ENCODE assay signal across 13 cellular contexts in the genomic region with DNA sequence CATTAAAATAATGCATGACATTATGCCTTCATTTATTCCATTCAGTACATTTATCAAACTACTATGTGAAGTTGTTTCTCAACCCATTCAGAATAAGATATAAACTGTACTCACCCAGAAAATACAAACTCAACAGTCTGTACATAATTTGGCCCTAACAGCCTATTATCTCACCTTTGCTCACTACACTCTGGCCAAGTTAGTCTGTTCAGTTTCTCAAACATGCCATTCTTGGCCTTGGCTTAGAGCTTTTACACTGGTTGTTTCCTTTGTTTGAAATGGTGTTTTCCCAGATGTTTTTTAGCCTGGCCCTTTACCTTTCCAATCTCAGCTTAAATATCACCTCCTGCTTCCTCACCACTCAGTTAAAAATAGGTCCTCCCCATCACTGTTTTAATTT. TPM values are rescaled to one million over a fixed set of nuclear protein-coding genes. Genes with fewer than 3 reads are reported as not detected.
A peak's percentile ranks its signal among the peaks of the same experiment; 100 is the strongest.
DNase-seq lines count a peak whose midpoint lies in the region; ATAC-seq and TF ChIP-seq lines count a peak whose summit lies in the region.
"Had no signal": no experiment of that assay in that cellular context is flagged by ENCODE, and none has a peak within 500 bp of the region (broad histone marks: within the 10 kb centered on the region; RNA-seq: fewer than 3 reads in every experiment).

No MANE protein-coding gene starts in this region.

- no peaks in the 10 kb centered on the region for H3K27me3 ChIP-seq in CD4-positive, alpha-beta memory T cell (ENCODE audit: insufficient read depth, low read length)
- no peaks in the 10 kb centered on the region for H3K27me3 ChIP-seq in HCT116 (ENCODE audit: insufficient read depth, low read length)
- H3K27me3 ChIP-seq: gastroesophageal sphincter, testis had no signal

- peaks cover 14 to 45% of the 10 kb centered on the region in 2 donors for H3K36me3 Mint-ChIP-seq in CD4-positive, alpha-beta memory T cell
- peaks cover 12 to 35% of the 10 kb centered on the region in 2 donors for H3K36me3 Mint-ChIP-seq in activated naive CD4-positive, alpha-beta T cell treated with anti-CD3 and anti-CD28 coated beads, Interleukin-2, amount 50 U/mL, for 72 hours
- H3K36me3 Mint-ChIP-seq in natural killer cell = no peaks in the 10 kb centered on the region

- CTCF ChIA-PET in CD4-positive, alpha-beta memory T cell (lab: Charles Lee; ENCODE audit: partially characterized antibody) = interaction anchor here (0.8 to 2.2 kb wide), 8 partner anchors 8 to 105 kb away, joined by 3 to 7 read pairs (median 4); a partner anchor contains a TSS
- CTCF ChIA-PET in HCT116 (lab: Charles Lee) = no interaction called here

- peaks cover 0 to 15% (median 0%) of the 10 kb centered on the region in 8 donors for H3K9me3 Mint-ChIP-seq in CD4-positive, alpha-beta memory T cell
- no peaks in the 10 kb centered on the region for H3K9me3 Mint-ChIP-seq in activated naive CD4-positive, alpha-beta T cell treated with anti-CD3 and anti-CD28 coated beads, Interleukin-2, amount 50 U/mL, for 72 hours
- no peaks in the 10 kb centered on the region for H3K9me3 Mint-ChIP-seq in natural killer cell

- H3K4me1 ChIP-seq in CD4-positive, alpha-beta memory T cell (ENCODE audit: insufficient read depth, low read length) = peaks cover 86% of the 10 kb centered on the region
- H3K4me1 ChIP-seq in HCT116 (ENCODE audit: control insufficient read depth in 1 of 2, insufficient read depth in 2 of 2, low read length in 2 of 2) = peaks cover 4 to 39% of the 10 kb centered on the region in 2 experiments
- H3K4me1 ChIP-seq: testis had no signal

- H3K9ac ChIP-seq in HCT116 (ENCODE audit: low read length) = no peak overlapping the region

- POLR2A ChIA-PET in CD4-positive, alpha-beta memory T cell (lab: Charles Lee; ENCODE audit: partially characterized antibody) = interaction anchor here (0.8 to 30.3 kb wide), 5 partner anchors 12 to 101 kb away, joined by 3 to 1078 read pairs (median 5); a partner anchor contains a TSS
- POLR2A ChIA-PET in HCT116 (lab: Charles Lee) = no interaction called here

- peaks cover 85% of the 10 kb centered on the region for H3K79me2 ChIP-seq in HCT116 (ENCODE audit: insufficient read depth, low read length)

- peak overlapping the region; percentile 19 to 74 (median 60) for H3K4me3 Mint-ChIP-seq in CD4-positive, alpha-beta memory T cell
- peak overlapping the region; percentile 78 for H3K4me3 Mint-ChIP-seq in natural killer cell

- intact Hi-C loops in CD4-positive, alpha-beta memory T cell (cut with micrococcal nuclease) = no loop called here
- intact Hi-C loops in HCT116 (cut with micrococcal nuclease) = no loop called here
- intact Hi-C loops in natural killer cell (cut with micrococcal nuclease) = loop anchor here (5.0 kb wide), 1 partner anchor 70 kb away; no protein-coding TSS in a partner anchor

- H3K4me2 ChIP-seq in HCT116 (ENCODE audit: low read length) = no peak overlapping the region

- TF ChIP-seq CTCF in HCT116 (IDR thresholded peaks at IDR 0.05 in 2 of 3, conservative IDR thresholded peaks at IDR 0.05 in 1 of 3; ENCODE audit: borderline replicate concordance in 1 of 3, insufficient read depth in 1 of 3, low read depth in 2 of 3, low read length in 2 of 3) (no peak), natural killer cell (IDR thresholded peaks at IDR 0.05) (no peak)

- no TSS peak for BruUV-seq in HCT116 (replicated peaks; lab: Mats Ljungman, UMichigan)

- H3K27ac ChIP-seq in CD4-positive, alpha-beta memory T cell (ENCODE audit: low read depth, low read length) = peak overlapping the region; percentile 27
- peak overlapping the region; percentile 1; the same call in 1 of the 2 replicates for H3K27ac ChIP-seq in HCT116 (ENCODE audit: low read depth, low read length)
- H3K27ac ChIP-seq: gastroesophageal sphincter, testis had no signal

- ATAC-seq in HCT116 (no peak), natural killer cell (no peak), HG02798 (IDR thresholded peaks at IDR 0.05; ENCODE audit: poor library complexity, unreplicated experiment) (no peak), HG02588 (IDR thresholded peaks at IDR 0.05; ENCODE audit: unreplicated experiment) (no peak)
- ATAC-seq in activated naive CD4-positive, alpha-beta T cell treated with anti-CD3 and anti-CD28 coated beads, Interleukin-2, amount 50 U/mL, for 72 hours = no peak
- ATAC-seq: gastroesophageal sphincter had no signal

- TF ChIP-seq RAD21 in HCT116 (IDR thresholded peaks at IDR 0.05; ENCODE audit: low read depth) = no peak

- H3K4me3 ChIP-seq in CD4-positive, alpha-beta memory T cell (ENCODE audit: low read length in 2 of 2) = no peak overlapping the region
- H3K4me3 ChIP-seq in HCT116 (replicated peaks in 1 of 2; ENCODE audit: low read depth in 1 of 2, low read length in 2 of 2) = no peak overlapping the region
- H3K4me3 ChIP-seq: gastroesophageal sphincter, testis had no signal

- H3K27me3 Mint-ChIP-seq in CD4-positive, alpha-beta memory T cell = no peaks in the 10 kb centered on the region
- H3K27me3 Mint-ChIP-seq in natural killer cell (ENCODE audit: low read depth in 2 of 2) = no peaks in the 10 kb centered on the region

- TF ChIP-seq POLR2A in HCT116 (IDR thresholded peaks at IDR 0.05; ENCODE audit: borderline replicate concordance, extremely low read depth, insufficient read depth, insufficient read length) = no peak

- no peaks in the 10 kb centered on the region for H4K20me1 ChIP-seq in HCT116 (ENCODE audit: insufficient read depth)

- H3K9me3 ChIP-seq in CD4-positive, alpha-beta memory T cell (ENCODE audit: control insufficient read depth in 1 of 2, low read length in 2 of 2) = no peaks in the 10 kb centered on the region
- no peaks in the 10 kb centered on the region for H3K9me3 ChIP-seq in HCT116 (ENCODE audit: control insufficient read depth in 1 of 2, insufficient read depth in 1 of 2, low read depth in 1 of 2, low read length in 2 of 2)
- H3K9me3 ChIP-seq: gastroesophageal sphincter, testis had no signal

- H3K9me2 ChIP-seq in HCT116 (ENCODE audit: insufficient read depth) = no peaks in the 10 kb centered on the region

- peak overlapping the region; percentile 19 to 95 (median 77) for H3K27ac Mint-ChIP-seq in CD4-positive, alpha-beta memory T cell
- peak overlapping the region; percentile 88 to 99 for H3K27ac Mint-ChIP-seq in activated naive CD4-positive, alpha-beta T cell treated with anti-CD3 and anti-CD28 coated beads, Interleukin-2, amount 50 U/mL, for 72 hours
- H3K27ac Mint-ChIP-seq in natural killer cell = peak overlapping the region; percentile 82 to 93

- H3K4me1 Mint-ChIP-seq in CD4-positive, alpha-beta memory T cell = peaks cover 55 to 83% (median 68%) of the 10 kb centered on the region in 4 donors
- H3K4me1 Mint-ChIP-seq in natural killer cell = peaks cover 79 to 81% of the 10 kb centered on the region in 2 donors

- H3K36me3 ChIP-seq in CD4-positive, alpha-beta memory T cell (ENCODE audit: insufficient read depth, low read length) = no peaks in the 10 kb centered on the region
- H3K36me3 ChIP-seq in HCT116 (ENCODE audit: control insufficient read depth in 1 of 2, insufficient read depth in 2 of 2, low read length in 2 of 2) = no peaks in the 10 kb centered on the region
- H3K36me3 ChIP-seq: gastroesophageal sphincter had no signal

- no peak overlapping the region for H2AFZ ChIP-seq in HCT116 (ENCODE audit: low read depth, low read length, poor library complexity, severe bottlenecking)

- RAD21 ChIA-PET in HCT116 (lab: Charles Lee; ENCODE audit: low non-redundant PET in 1 of 2, low total read pairs in 2 of 2, uncharacterized antibody in 2 of 2, unreplicated experiment in 2 of 2) = no interaction called here

- DNase-seq in CD4-positive, alpha-beta memory T cell = no peak
- DNase-seq in HCT116 (ENCODE audit: low read depth, low spot score) = no peak
- no peak for DNase-seq in activated naive CD4-positive, alpha-beta T cell treated with anti-CD3 and anti-CD28 coated beads, Interleukin-2, amount 50 U/mL, for 72 hours (ENCODE audit: low spot score in 2 of 2)
- no peak for DNase-seq in natural killer cell
- no peak for DNase-seq in midbrain (lab: John Stamatoyannopoulos, UW)
- DNase-seq: activated CD8-positive, alpha-beta memory T cell treated with anti-CD3 and anti-CD28 coated beads for 24 hours; C1 segment of cervical spinal cord; NCI-H1048; Right ventricle myocardium superior; testis had no signal

TF ChIP-seq in HCT116, 20 proteins besides CTCF, POLR2A, EP300 and RAD21 (continues in another document):
- TF ChIP-seq POLR2AphosphoS5 (IDR thresholded peaks at IDR 0.05; ENCODE audit: low read depth, low read length) (no peak), EGR1 (IDR thresholded peaks at IDR 0.05; ENCODE audit: low read depth) (no peak), YY1 (IDR thresholded peaks at IDR 0.05; ENCODE audit: extremely low read depth, insufficient replicate concordance, low read depth, low read length) (no peak), CBX3 (IDR thresholded peaks at IDR 0.05; ENCODE audit: low read depth) (no peak), FOSL1 (IDR thresholded peaks at IDR 0.05; ENCODE audit: low read depth) (no peak), SP1 (IDR thresholded peaks at IDR 0.05; ENCODE audit: low read depth) (no peak)
- TF ChIP-seq, protein P1, sequence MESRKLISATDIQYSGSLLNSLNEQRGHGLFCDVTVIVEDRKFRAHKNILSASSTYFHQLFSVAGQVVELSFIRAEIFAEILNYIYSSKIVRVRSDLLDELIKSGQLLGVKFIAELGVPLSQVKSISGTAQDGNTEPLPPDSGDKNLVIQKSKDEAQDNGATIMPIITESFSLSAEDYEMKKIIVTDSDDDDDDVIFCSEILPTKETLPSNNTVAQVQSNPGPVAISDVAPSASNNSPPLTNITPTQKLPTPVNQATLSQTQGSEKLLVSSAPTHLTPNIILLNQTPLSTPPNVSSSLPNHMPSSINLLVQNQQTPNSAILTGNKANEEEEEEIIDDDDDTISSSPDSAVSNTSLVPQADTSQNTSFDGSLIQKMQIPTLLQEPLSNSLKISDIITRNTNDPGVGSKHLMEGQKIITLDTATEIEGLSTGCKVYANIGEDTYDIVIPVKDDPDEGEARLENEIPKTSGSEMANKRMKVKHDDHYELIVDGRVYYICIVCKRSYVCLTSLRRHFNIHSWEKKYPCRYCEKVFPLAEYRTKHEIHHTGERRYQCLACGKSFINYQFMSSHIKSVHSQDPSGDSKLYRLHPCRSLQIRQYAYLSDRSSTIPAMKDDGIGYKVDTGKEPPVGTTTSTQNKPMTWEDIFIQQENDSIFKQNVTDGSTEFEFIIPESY (IDR thresholded peaks at IDR 0.05; ENCODE audit: extremely low read depth, insufficient replicate concordance, low read length) = no peak
- TF ChIP-seq, protein P2, sequence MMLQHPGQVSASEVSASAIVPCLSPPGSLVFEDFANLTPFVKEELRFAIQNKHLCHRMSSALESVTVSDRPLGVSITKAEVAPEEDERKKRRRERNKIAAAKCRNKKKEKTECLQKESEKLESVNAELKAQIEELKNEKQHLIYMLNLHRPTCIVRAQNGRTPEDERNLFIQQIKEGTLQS (IDR thresholded peaks at IDR 0.05) = no peak

RNA-seq across cellular contexts. Expression of a gene that starts 13.6 kb away (rescaled TPM):
- total RNA-seq in CD4-positive, alpha-beta memory T cell = 100 to 1,000 TPM; 298 to 316 TPM
- 100 to 1,000 TPM; 414 to 773 TPM for polyA plus RNA-seq in CD4-positive, alpha-beta memory T cell
- total RNA-seq in HCT116 (2021; ENCODE audit: unreplicated experiment) = 27.0 TPM
- 12.9 and 13.6 TPM in 2 replicates for polyA plus RNA-seq in HCT116 (2012)
- 100 to 1,000 TPM in 1 of 2 donors, 10 to 100 TPM in 1; 84.6 to 102 TPM for total RNA-seq in activated naive CD4-positive, alpha-beta T cell treated with anti-CD3 and anti-CD28 coated beads, Interleukin-2, amount 50 U/mL, for 72 hours
- total RNA-seq in natural killer cell = 100 to 1,000 TPM; 140 to 183 (median 166) TPM
